In genomic region chr15:24898715-24899278, GRCh38 we compare ENCODE assay signal across 25 cellular contexts. TPM values are rescaled to one million over a fixed set of nuclear protein-coding genes. Genes with fewer than 3 reads are reported as not detected.
DNase-seq lines count a peak whose midpoint lies in the region; ATAC-seq, FAIRE-seq and TF ChIP-seq lines count a peak whose summit lies in the region.
"Had no signal": no experiment of that assay in that cellular context is flagged by ENCODE, and none has a peak within 500 bp of the region (broad histone marks: within the 10 kb centered on the region; RNA-seq: fewer than 3 reads in every experiment).

No MANE protein-coding gene starts in this region.

- H3K4me2 ChIP-seq in DND-41 (ENCODE audit: insufficient read depth, low read length), result no peak overlapping the region

- WGBS in endodermal cell (ENCODE audit: insufficient coverage in 1 of 2, insufficient read length in 1 of 2), 2 experiments, result 50 to 59% methylated on average over 6 to 7 of the region's 8 CpGs

- H3K4me3 ChIP-seq in DND-41 (ENCODE audit: low read depth in 1 of 2, low read length in 2 of 2) (no peak overlapping the region), endodermal cell (ENCODE audit: low read length) (no peak overlapping the region), brain microvascular endothelial cell (ENCODE audit: low read depth, low read length) (no peak overlapping the region)
- H3K4me3 ChIP-seq: MG63, pancreas, right lobe of liver had no signal

- H3K27ac ChIP-seq in DND-41 (ENCODE audit: low read length) (peak overlapping the region; percentile 67), endodermal cell (ENCODE audit: low read depth, low read length) (peak overlapping the region; percentile 91), brain microvascular endothelial cell (no peak overlapping the region)
- H3K27ac ChIP-seq: C4-2B, pancreas, right lobe of liver had no signal

- H3K27ac Mint-ChIP-seq in endodermal cell, result peak overlapping the region; percentile 88
- H3K27ac Mint-ChIP-seq in nephron, result peak overlapping the region; percentile 75 to 94 (median 80)
- H3K27ac Mint-ChIP-seq: activated naive CD8-positive, alpha-beta T cell; naive thymus-derived CD4-positive, alpha-beta T cell; T-helper 2 cell treated with Interferon-gamma antibody and Interleukin-4, amounts not matched to agents 5 μg/mL and 100 μg/mL, for 36 hours had no signal

- H4K20me1 ChIP-seq in DND-41 (ENCODE audit: insufficient read depth, low read length), result no peaks in the 10 kb centered on the region

- peaks cover 80% of the 10 kb centered on the region for H3K9me3 Mint-ChIP-seq in endodermal cell
- peaks cover 21% of the 10 kb centered on the region for H3K9me3 Mint-ChIP-seq in nephron

- H3K9ac ChIP-seq in DND-41 (ENCODE audit: low read depth, low read length), result no peak overlapping the region
- no peak overlapping the region for H3K9ac ChIP-seq in endodermal cell (ENCODE audit: extremely low read depth, low read length, poor library complexity, severe bottlenecking)

- no peaks in the 10 kb centered on the region for H3K9me3 ChIP-seq in DND-41 (ENCODE audit: insufficient read depth, low read length, severe bottlenecking)
- peaks cover 44% of the 10 kb centered on the region for H3K9me3 ChIP-seq in endodermal cell (ENCODE audit: control insufficient read depth, low read length)
- H3K9me3 ChIP-seq: MG63, pancreas, right lobe of liver had no signal

- H3K27me3 Mint-ChIP-seq in endodermal cell (ENCODE audit: insufficient read depth) (no peaks in the 10 kb centered on the region), nephron (ENCODE audit: low read depth) (no peaks in the 10 kb centered on the region)
- H3K27me3 Mint-ChIP-seq: activated naive CD8-positive, alpha-beta T cell had no signal

- no peaks in the 10 kb centered on the region for H3K79me2 ChIP-seq in DND-41 (ENCODE audit: insufficient read depth, low read length)

- in situ Hi-C loops in brain microvascular endothelial cell (cut with HindIII; ENCODE audit: low pct_ligation_motif_present, low sequenced_read_pairs), result no loop called here

- peak; percentile 79 for DNase-seq in DND-41
- DNase-seq in NCI-H524 (lab: John Stamatoyannopoulos, UW), result peak; percentile 48 to 74
- peak; percentile 80 for DNase-seq in endodermal cell
- no peak for DNase-seq in NOMO-1 treated with dmso at 0.1 percent for 144 hours (lab: John Stamatoyannopoulos, UW; ENCODE audit: unreplicated experiment)
- no peak for DNase-seq in brain microvascular endothelial cell
- no peak for DNase-seq in RCC 7860 (ENCODE audit: low spot score)
- DNase-seq in hepatic stellate cell (ENCODE audit: low spot score), result no peak
- DNase-seq: activated CD4-positive, alpha-beta T cell treated with anti-CD3 and anti-CD28 coated beads, Interleukin-2, amount 50 U/mL, for 48 hours; activated CD8-positive, alpha-beta memory T cell treated with anti-CD3 and anti-CD28 coated beads, Interleukin-2, amount 50 U/mL, for 4 hours; Calu3; EL; KBM-7; left colon; MG63; naive thymus-derived CD4-positive, alpha-beta T cell; NCI-H510A; pancreas; right lobe of liver; stimulated activated CD4-positive, alpha-beta T cell treated with anti-CD3 and anti-CD28 coated beads, Interleukin-15, amount 100 ng/mL, for 24 hours; stimulated activated naive CD8-positive, alpha-beta T cell treated with anti-CD3 and anti-CD28 coated beads, Interleukin-15, Interleukin-2, amounts not matched to agents 100 U/mL and 50 U/mL, for 24 hours had no signal

- H2AFZ ChIP-seq in DND-41 (ENCODE audit: low read depth, low read length), result no peak overlapping the region

- H3K36me3 Mint-ChIP-seq in endodermal cell (ENCODE audit: low read depth) (peaks cover 11% of the 10 kb centered on the region), nephron (ENCODE audit: low read depth) (no peaks in the 10 kb centered on the region)
- H3K36me3 Mint-ChIP-seq: activated naive CD8-positive, alpha-beta T cell had no signal

- ATAC-seq in DND-41 (ENCODE audit: insufficient read depth, low read depth), result peak; percentile 59
- ATAC-seq: HCT116; left colon; naive thymus-derived CD4-positive, alpha-beta T cell; pancreas; right lobe of liver; stimulated activated naive CD8-positive, alpha-beta T cell treated with anti-CD3 and anti-CD28 coated beads, Interleukin-15, Interleukin-2, amounts not matched to agents 100 U/mL and 50 U/mL, for 24 hours had no signal

- H3K27me3 ChIP-seq in DND-41 (ENCODE audit: insufficient read depth, low read length, poor library complexity) (no peaks in the 10 kb centered on the region), endodermal cell (ENCODE audit: control insufficient read depth, insufficient read depth, low read length, poor library complexity, severe bottlenecking) (no peaks in the 10 kb centered on the region), brain microvascular endothelial cell (replicated peaks) (no peaks in the 10 kb centered on the region)
- H3K27me3 ChIP-seq: MG63, pancreas, right lobe of liver had no signal

- peaks cover 19% of the 10 kb centered on the region for H3K4me1 ChIP-seq in DND-41 (ENCODE audit: insufficient read depth, low read length)
- H3K4me1 ChIP-seq in endodermal cell (ENCODE audit: control insufficient read depth, insufficient read depth, low read length), result no peaks in the 10 kb centered on the region
- H3K4me1 ChIP-seq: pancreas, right lobe of liver had no signal

- H3K36me3 ChIP-seq in DND-41 (ENCODE audit: insufficient read depth, low read length) (no peaks in the 10 kb centered on the region), endodermal cell (ENCODE audit: control insufficient read depth, insufficient read depth, low read length) (peaks cover 38% of the 10 kb centered on the region), brain microvascular endothelial cell (replicated peaks) (no peaks in the 10 kb centered on the region)
- H3K36me3 ChIP-seq: MG63, pancreas, right lobe of liver had no signal

- H3K4me1 Mint-ChIP-seq in endodermal cell (peaks cover 8% of the 10 kb centered on the region), nephron (peaks cover 41% of the 10 kb centered on the region)
- H3K4me1 Mint-ChIP-seq: naive thymus-derived CD4-positive, alpha-beta T cell had no signal

- no peak for FAIRE-seq in RCC 7860 (lab: Jason Lieb, UNC)
- FAIRE-seq: pancreas had no signal

- TF ChIP-seq CTCF in DND-41 (IDR thresholded peaks at IDR 0.05; ENCODE audit: borderline replicate concordance, extremely low read depth, low read length, poor library complexity, severe bottlenecking) (no peak), endodermal cell (conservative IDR thresholded peaks at IDR 0.05) (no peak), nephron (IDR thresholded peaks at IDR 0.05; ENCODE audit: unreplicated experiment in 3 of 3) (no peak), brain microvascular endothelial cell (IDR thresholded peaks at IDR 0.05; ENCODE audit: low read depth, low read length, missing control alignments) (no peak)

- no peak overlapping the region for H3K4me3 Mint-ChIP-seq in endodermal cell
- no peak overlapping the region for H3K4me3 Mint-ChIP-seq in nephron
- H3K4me3 Mint-ChIP-seq: activated naive CD8-positive, alpha-beta T cell; naive thymus-derived CD4-positive, alpha-beta T cell; T-helper 2 cell treated with Interferon-gamma antibody and Interleukin-4, amounts not matched to agents 5 μg/mL and 100 μg/mL, for 36 hours had no signal

RNA-seq across cellular contexts. Expression of gene SNRPN, which starts 56.0 kb away (rescaled TPM):
- total RNA-seq in endodermal cell, result 100 to 1,000 TPM; 287 to 299 TPM
- 339 TPM for polyA plus RNA-seq in endodermal cell (2013, experiment 1 of 2)
- polyA plus RNA-seq in endodermal cell (2013, experiment 2 of 2), result 291 TPM
- total RNA-seq: Calu3 had no signal

RNA-seq across cellular contexts. Expression of gene SNURF, which starts 56.0 kb away (rescaled TPM):
- 10 to 100 TPM; 21.8 to 27.2 TPM for total RNA-seq in endodermal cell
- polyA plus RNA-seq in endodermal cell (2013, experiment 1 of 2), result 24.9 TPM
- 42.8 TPM for polyA plus RNA-seq in endodermal cell (2013, experiment 2 of 2)
- total RNA-seq: Calu3 had no signal

Comparison
In these comparisons a context has a peak if more than half of its experiments do, and no peak if none do; other contexts are left out.
1. DNase-seq: peak in DND-41 (single experiment), NCI-H524 (2 of 2) and endodermal cell (single experiment); none in NOMO-1 treated with dmso at 0.1 percent for 144 hours (single experiment), brain microvascular endothelial cell (single experiment), RCC 7860 (single experiment) and hepatic stellate cell (single experiment).